Comparison of ENCODE assay signal across 8 cellular contexts in genomic region chr7:139232377-139232717, GRCh38. TPM values are rescaled to one million over a fixed set of nuclear protein-coding genes. Genes with fewer than 3 reads are reported as not detected.
DNase-seq lines count a peak whose midpoint lies in the region; ATAC-seq and TF ChIP-seq lines count a peak whose summit lies in the region.

No MANE protein-coding gene starts in this region.

- intact Hi-C loops in HCT116 (cut with micrococcal nuclease) = loop anchor here (10.0 kb wide), 1 partner anchor 128 kb away; the partner anchor contains the start of gene ZC3HAV1
- intact Hi-C loops in sigmoid colon (cut with DNase I) = loop anchor here (5.0 kb wide), 1 partner anchor 110 kb away; the partner anchor contains the start of gene FMC1

- H3K4me1 ChIP-seq in HCT116 (ENCODE audit: control insufficient read depth in 1 of 2, insufficient read depth in 2 of 2, low read length in 2 of 2) (peaks cover 3 to 18% of the 10 kb centered on the region in 2 experiments; a peak in 3 of 4 replicates), sigmoid colon (peaks cover 0 to 33% (median 15%) of the 10 kb centered on the region in 4 donors)

- TF ChIP-seq CTCF in HCT116 (IDR thresholded peaks at IDR 0.05 in 2 of 3, conservative IDR thresholded peaks at IDR 0.05 in 1 of 3; ENCODE audit: borderline replicate concordance in 1 of 3, insufficient read depth in 1 of 3, low read depth in 2 of 3, low read length in 2 of 3) = no peak
- no peak for TF ChIP-seq CTCF in fibroblast of the aortic adventitia (IDR thresholded peaks at IDR 0.05; ENCODE audit: insufficient read depth, low read length)
- TF ChIP-seq CTCF in sigmoid colon (IDR thresholded peaks at IDR 0.05) = no peak

- POLR2A ChIA-PET in HCT116 (lab: Charles Lee) = no interaction called here

- peaks cover 36% of the 10 kb centered on the region for H3K79me2 ChIP-seq in HCT116 (ENCODE audit: insufficient read depth, low read length)

- H3K9me3 ChIP-seq in HCT116 (ENCODE audit: control insufficient read depth in 1 of 2, insufficient read depth in 1 of 2, low read depth in 1 of 2, low read length in 2 of 2) = no peaks in the 10 kb centered on the region
- H3K9me3 ChIP-seq in sigmoid colon = no peaks in the 10 kb centered on the region

- no peak for TF ChIP-seq RAD21 in HCT116 (IDR thresholded peaks at IDR 0.05; ENCODE audit: low read depth)

- H2AFZ ChIP-seq in HCT116 (ENCODE audit: low read depth, low read length, poor library complexity, severe bottlenecking) = no peak overlapping the region

- BruUV-seq in HCT116 (replicated peaks; lab: Mats Ljungman, UMichigan) = no TSS peak

- WGBS in sigmoid colon, 2 donors = 3 to 7% methylated on average over 8 of the region's 8 CpGs

- H3K36me3 ChIP-seq in HCT116 (ENCODE audit: control insufficient read depth in 1 of 2, insufficient read depth in 2 of 2, low read length in 2 of 2) (no peaks in the 10 kb centered on the region; a peak in 1 of 4 replicates), sigmoid colon (peaks cover 0 to 4% (median under 1%) of the 10 kb centered on the region in 4 donors)

- no peak for TF ChIP-seq POLR2A in HCT116 (IDR thresholded peaks at IDR 0.05; ENCODE audit: borderline replicate concordance, extremely low read depth, insufficient read depth, insufficient read length)
- TF ChIP-seq POLR2A in sigmoid colon (IDR thresholded peaks at IDR 0.05) = no peak

- no peaks in the 10 kb centered on the region for H3K9me2 ChIP-seq in HCT116 (ENCODE audit: insufficient read depth)

- H3K27ac ChIP-seq in HCT116 (ENCODE audit: low read depth, low read length) (no peak overlapping the region), sigmoid colon (peak overlapping the region; percentile 92 to 99 (median 98))

- peak overlapping the region; percentile 75 for H3K9ac ChIP-seq in HCT116 (ENCODE audit: low read length)

- RAD21 ChIA-PET in HCT116 (lab: Charles Lee; ENCODE audit: low non-redundant PET in 1 of 2, low total read pairs in 2 of 2, uncharacterized antibody in 2 of 2, unreplicated experiment in 2 of 2) = no interaction called here

- CTCF ChIA-PET in HCT116 (lab: Charles Lee) = no interaction called here

- H3K4me3 ChIP-seq in HCT116 (replicated peaks in 1 of 2; ENCODE audit: low read depth in 1 of 2, low read length in 2 of 2) (peak overlapping the region; percentile 95 to 96), fibroblast of the aortic adventitia (ENCODE audit: low read depth, low read length) (peak overlapping the region; percentile 90), sigmoid colon (peak overlapping the region; percentile 87 to 99 (median 98))

- DNase-seq in HCT116 (ENCODE audit: low read depth, low spot score) = no peak
- peak; percentile 44 for DNase-seq in SKM-1 treated with dmso at 0.1 percent for 144 hours (lab: John Stamatoyannopoulos, UW; ENCODE audit: unreplicated experiment)
- DNase-seq in fibroblast of the aortic adventitia (ENCODE audit: low read depth) = no peak
- no peak for DNase-seq in sigmoid colon
- no peak for DNase-seq in DMS 273 treated with DMSO at 0.1 percent for 48 hours (lab: John Stamatoyannopoulos, UW)
- no peak for DNase-seq in pons (ENCODE audit: low spot score)
- DNase-seq in glomerular visceral epithelial cell (ENCODE audit: extremely low spot score) = no peak

- no peak for TF ChIP-seq EP300 in sigmoid colon (IDR thresholded peaks at IDR 0.05)

- H3K27me3 ChIP-seq in HCT116 (ENCODE audit: insufficient read depth, low read length) (no peaks in the 10 kb centered on the region), sigmoid colon (no peaks in the 10 kb centered on the region)

- H3K4me2 ChIP-seq in HCT116 (ENCODE audit: low read length) = peak overlapping the region; percentile 81

- H4K20me1 ChIP-seq in HCT116 (ENCODE audit: insufficient read depth) = no peaks in the 10 kb centered on the region

- ATAC-seq in HCT116 (no peak), GM18511 (IDR thresholded peaks at IDR 0.05; ENCODE audit: unreplicated experiment) (no peak)

TF ChIP-seq in HCT116, 20 proteins besides CTCF, POLR2A, EP300 and RAD21:
- no peak for TF ChIP-seq SRF (IDR thresholded peaks at IDR 0.05; ENCODE audit: low read depth)
- TF ChIP-seq ELF1 (IDR thresholded peaks at IDR 0.05; ENCODE audit: borderline replicate concordance, low read depth) = no peak
- TF ChIP-seq SP1 (IDR thresholded peaks at IDR 0.05; ENCODE audit: low read depth) = no peak
- no peak for TF ChIP-seq ATF3 (IDR thresholded peaks at IDR 0.05)
- no peak for TF ChIP-seq EGR1 (IDR thresholded peaks at IDR 0.05; ENCODE audit: low read depth)
- no peak for TF ChIP-seq POLR2AphosphoS5 (IDR thresholded peaks at IDR 0.05; ENCODE audit: low read depth, low read length)
- TF ChIP-seq CEBPB (IDR thresholded peaks at IDR 0.05; ENCODE audit: low read depth) = no peak
- TF ChIP-seq ZBTB33 (IDR thresholded peaks at IDR 0.05; ENCODE audit: extremely low read depth, insufficient replicate concordance, low read length) = no peak
- TF ChIP-seq SIN3A (IDR thresholded peaks at IDR 0.05; ENCODE audit: low read depth) = no peak
- TF ChIP-seq MAX (IDR thresholded peaks at IDR 0.05) = no peak
- TF ChIP-seq ZFX (IDR thresholded peaks at IDR 0.05) = no peak
- no peak for TF ChIP-seq REST (IDR thresholded peaks at IDR 0.05; ENCODE audit: low read depth)
- no peak for TF ChIP-seq ZNF274 (IDR thresholded peaks at IDR 0.05; ENCODE audit: low read depth, low read length)

RNA-seq across cellular contexts. Expression of gene UBN2, which starts 1.3 kb away (rescaled TPM):
- total RNA-seq in HCT116 (2021; ENCODE audit: unreplicated experiment) = 14.8 TPM
- 1.3 and 1.5 TPM in 2 replicates for polyA plus RNA-seq in HCT116 (2012)
- 8.0 and 11.3 TPM in 2 replicates for total RNA-seq in fibroblast of the aortic adventitia (ENCODE audit: low replicate concordance)
- 10 to 100 TPM; 13.2 to 22.7 (median 14.2) TPM for total RNA-seq in sigmoid colon
- polyA plus RNA-seq in sigmoid colon = 1 to 10 TPM in 2 of 3 donors, under 1 TPM in 1; 0.92 to 3.2 (median 1.2) TPM
